In the genomic region with DNA sequence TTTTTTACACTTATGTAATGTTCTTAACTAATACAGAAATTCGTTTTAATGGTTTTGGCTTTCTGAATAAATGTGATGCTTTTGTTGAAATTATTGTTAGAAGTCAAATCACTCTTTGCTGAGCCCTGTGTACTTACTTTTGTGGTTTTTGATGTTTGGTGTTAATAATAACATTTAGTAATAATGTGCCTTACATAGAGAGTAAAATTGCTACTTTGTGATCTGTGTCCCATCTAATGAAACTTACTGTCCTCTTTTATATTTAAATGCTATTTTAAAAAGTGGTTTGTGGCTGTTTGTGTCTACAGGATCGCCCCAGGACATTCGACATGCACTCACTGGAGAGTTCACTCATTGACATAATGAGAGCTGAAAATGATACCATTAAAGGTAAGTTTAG, we compare ENCODE assay signal across 20 cellular contexts. TPM values are rescaled to one million over a fixed set of nuclear protein-coding genes. Genes with fewer than 3 reads are reported as not detected.
A peak's percentile ranks its signal among the peaks of the same experiment; 100 is the strongest.
DNase-seq lines count a peak whose midpoint lies in the region; ATAC-seq and TF ChIP-seq lines count a peak whose summit lies in the region.
"Had no signal": no experiment of that assay in that cellular context is flagged by ENCODE, and none has a peak within 500 bp of the region (broad histone marks: within the 10 kb centered on the region; RNA-seq: fewer than 3 reads in every experiment).

No MANE protein-coding gene starts in this region.

- H3K9me3 ChIP-seq in heart left ventricle (no peaks in the 10 kb centered on the region), adrenal gland (replicated peaks in 1 of 3) (no peaks in the 10 kb centered on the region), parathyroid adenoma (ENCODE audit: control insufficient read depth, low read length) (no peaks in the 10 kb centered on the region), thyroid gland (no peaks in the 10 kb centered on the region)
- H3K9me3 ChIP-seq: BE2C had no signal

- intact Hi-C loops in heart left ventricle (cut with DNase I) = no loop called here
- intact Hi-C loops in left ventricle myocardium superior (cut with micrococcal nuclease) = no loop called here
- intact Hi-C loops in adrenal gland (cut with DNase I) = no loop called here
- intact Hi-C loops in thyroid gland (cut with DNase I) = no loop called here

- peak overlapping the region in 3 of 12 donors; percentile 16 to 26 (median 18) for H3K4me3 ChIP-seq in heart left ventricle
- no peak overlapping the region for H3K4me3 ChIP-seq in adrenal gland
- H3K4me3 ChIP-seq in parathyroid adenoma (ENCODE audit: low read depth, low read length) = peak overlapping the region; percentile 19
- no peak overlapping the region for H3K4me3 ChIP-seq in thyroid gland (replicated peaks in 1 of 3)

- peak overlapping the region in 9 of 12 donors; percentile 55 to 83 (median 69) for H3K27ac ChIP-seq in heart left ventricle
- peak overlapping the region in 3 of 5 donors; percentile 11 to 72 (median 50) for H3K27ac ChIP-seq in adrenal gland
- peak overlapping the region; percentile 13 for H3K27ac ChIP-seq in parathyroid adenoma
- peak overlapping the region; percentile 77 to 89 (median 85) for H3K27ac ChIP-seq in thyroid gland
- H3K27ac ChIP-seq: 22Rv1 had no signal

- H3K9ac ChIP-seq in parathyroid adenoma = no peak overlapping the region

- ATAC-seq in heart left ventricle = no peak
- ATAC-seq in left ventricle myocardium superior = no peak
- ATAC-seq in HG03442 (IDR thresholded peaks at IDR 0.05; ENCODE audit: unreplicated experiment) = no peak
- ATAC-seq: HepG2 had no signal

- TF ChIP-seq POLR2A in heart left ventricle (IDR thresholded peaks at IDR 0.05) (no peak), adrenal gland (IDR thresholded peaks at IDR 0.05) (no peak), thyroid gland (IDR thresholded peaks at IDR 0.05) (no peak)

- WGBS in heart left ventricle, 4 donors = 49 to 61% (median 60%) methylated on average over 3 of the region's 3 CpGs
- 60 to 69% (median 66%) methylated on average over 3 of the region's 3 CpGs for WGBS in adrenal gland, 4 donors
- 69 to 70% methylated on average over 3 of the region's 3 CpGs for WGBS in thyroid gland, 2 donors

- H3K4me2 ChIP-seq in parathyroid adenoma (ENCODE audit: low read length) = no peak overlapping the region

- H3K4me1 ChIP-seq in heart left ventricle (peaks cover 0 to 93% (median 55%) of the 10 kb centered on the region in 12 donors), adrenal gland (replicated peaks in 1 of 2) (peaks cover 68 to 90% of the 10 kb centered on the region in 2 donors), parathyroid adenoma (peaks cover 21% of the 10 kb centered on the region), thyroid gland (peaks cover 60 to 70% of the 10 kb centered on the region in 2 donors)

- H3K36me3 ChIP-seq in heart left ventricle = peaks cover 0 to 39% (median 28%) of the 10 kb centered on the region in 9 donors
- peaks cover 0 to 36% of the 10 kb centered on the region in 2 donors for H3K36me3 ChIP-seq in adrenal gland (replicated peaks in 1 of 2)
- H3K36me3 ChIP-seq in parathyroid adenoma (ENCODE audit: control insufficient read depth, insufficient read depth, low read length) = no peaks in the 10 kb centered on the region
- no peaks in the 10 kb centered on the region for H3K36me3 ChIP-seq in thyroid gland

- DNase-seq in heart left ventricle = no peak
- no peak for DNase-seq in left ventricle myocardium superior
- no peak for DNase-seq in adrenal gland
- DNase-seq in thyroid gland = no peak
- no peak for DNase-seq in activated CD8-positive, alpha-beta memory T cell treated with anti-CD3 and anti-CD28 coated beads for 24 hours
- DNase-seq in activated T-cell treated with anti-CD3 and anti-CD28 coated beads, Interleukin-2, amount 50 U/mL, for 48 hours = no peak
- DNase-seq: BE2C; CD4-positive, alpha-beta memory T cell; DND-41; GF-D8; HFFc6; KG1; NCI-H1092; NCI-H146; NCI-H2081; NCI-H774 had no signal

- H2AFZ ChIP-seq in parathyroid adenoma = no peak overlapping the region

- H3K79me2 ChIP-seq in parathyroid adenoma = peaks cover 38% of the 10 kb centered on the region

- H3K27me3 ChIP-seq in heart left ventricle (no peaks in the 10 kb centered on the region), adrenal gland (no peaks in the 10 kb centered on the region), parathyroid adenoma (ENCODE audit: control insufficient read depth, insufficient read depth, low read length) (no peaks in the 10 kb centered on the region), thyroid gland (no peaks in the 10 kb centered on the region)
- H3K27me3 ChIP-seq: BE2C had no signal

- TF ChIP-seq CTCF in heart left ventricle (IDR thresholded peaks at IDR 0.05) (no peak), adrenal gland (IDR thresholded peaks at IDR 0.05) (no peak), parathyroid adenoma (IDR thresholded peaks at IDR 0.05) (no peak), thyroid gland (IDR thresholded peaks at IDR 0.05) (no peak)

RNA-seq across cellular contexts. Expression of gene CPEB4, which starts 22.1 kb away (rescaled TPM):
- total RNA-seq in heart left ventricle (100 to 1,000 TPM; 104 to 217 (median 172) TPM), left ventricle myocardium superior (125 TPM), adrenal gland (100 to 1,000 TPM; 107 to 381 (median 155) TPM), thyroid gland (10 to 100 TPM; 51.5 to 69.5 (median 66.1) TPM)
- polyA plus RNA-seq in heart left ventricle (100 to 1,000 TPM in 1 of 2 donors, 10 to 100 TPM in 1; 28.7 to 158 TPM), adrenal gland (10 to 100 TPM; 34.4 to 60.2 (median 42.9) TPM)

Comparison
In these comparisons a context has a peak if more than half of its experiments do, and no peak if none do; other contexts are left out.
1. H3K27ac ChIP-seq: peak in every context shown above with its lines; median percentile 85 in thyroid gland; 69 in heart left ventricle; 50 in adrenal gland; 13 in parathyroid adenoma.